In genomic region chr18:70377317-70377799, GRCh38 we compare ENCODE assay signal across 1 cellular context.
TF ChIP-seq lines count a peak whose summit lies in the region.

No MANE protein-coding gene starts in this region.

TF ChIP-seq in HepG2, 621 proteins besides CTCF, POLR2A, EP300 and RAD21 (continued from another document and continues in another):
- TF ChIP-seq, protein P1, sequence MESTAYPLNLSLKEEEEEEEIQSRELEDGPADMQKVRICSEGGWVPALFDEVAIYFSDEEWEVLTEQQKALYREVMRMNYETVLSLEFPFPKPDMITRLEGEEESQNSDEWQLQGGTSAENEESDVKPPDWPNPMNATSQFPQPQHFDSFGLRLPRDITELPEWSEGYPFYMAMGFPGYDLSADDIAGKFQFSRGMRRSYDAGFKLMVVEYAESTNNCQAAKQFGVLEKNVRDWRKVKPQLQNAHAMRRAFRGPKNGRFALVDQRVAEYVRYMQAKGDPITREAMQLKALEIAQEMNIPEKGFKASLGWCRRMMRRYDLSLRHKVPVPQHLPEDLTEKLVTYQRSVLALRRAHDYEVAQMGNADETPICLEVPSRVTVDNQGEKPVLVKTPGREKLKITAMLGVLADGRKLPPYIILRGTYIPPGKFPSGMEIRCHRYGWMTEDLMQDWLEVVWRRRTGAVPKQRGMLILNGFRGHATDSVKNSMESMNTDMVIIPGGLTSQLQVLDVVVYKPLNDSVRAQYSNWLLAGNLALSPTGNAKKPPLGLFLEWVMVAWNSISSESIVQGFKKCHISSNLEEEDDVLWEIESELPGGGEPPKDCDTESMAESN (CRISPR knock-in tag; conservative IDR thresholded peaks at IDR 0.05), result 0 out of 2 replicates have a peak, but pooled peaks have one; percentile 64
- no peak; the same call in 1 of the 2 replicates for TF ChIP-seq ZNF678 (CRISPR knock-in tag; IDR thresholded peaks at IDR 0.05)
- TF ChIP-seq ZNF883 (CRISPR knock-in tag; IDR thresholded peaks at IDR 0.05; ENCODE audit: not compliant biosample characterization), result no peak
- no peak for TF ChIP-seq ZNF20 (CRISPR knock-in tag; IDR thresholded peaks at IDR 0.05)
- TF ChIP-seq TCF7L2 (IDR thresholded peaks at IDR 0.05; ENCODE audit: low read depth, low read length), result no peak
- TF ChIP-seq ZFP41 (CRISPR knock-in tag; IDR thresholded peaks at IDR 0.05; ENCODE audit: borderline replicate concordance), result no peak
- TF ChIP-seq ARHGAP35 (CRISPR knock-in tag; IDR thresholded peaks at IDR 0.05; ENCODE audit: borderline replicate concordance), result no peak
- TF ChIP-seq ZNF484 (CRISPR knock-in tag; IDR thresholded peaks at IDR 0.05; ENCODE audit: borderline replicate concordance, low read depth), result no peak
- TF ChIP-seq TCF7 (IDR thresholded peaks at IDR 0.05; ENCODE audit: low read depth), result peak; percentile 76
- TF ChIP-seq GZF1 (CRISPR knock-in tag; IDR thresholded peaks at IDR 0.05), result no peak
- TF ChIP-seq SPEN (CRISPR knock-in tag; IDR thresholded peaks at IDR 0.05; ENCODE audit: low read depth), result peak; percentile 58
- no peak for TF ChIP-seq NCOA5 (CRISPR knock-in tag; IDR thresholded peaks at IDR 0.05)
- TF ChIP-seq MED8 (CRISPR knock-in tag; IDR thresholded peaks at IDR 0.05; ENCODE audit: insufficient replicate concordance), result peak; percentile 7
- no peak for TF ChIP-seq ZNF432 (CRISPR knock-in tag; IDR thresholded peaks at IDR 0.05; ENCODE audit: borderline replicate concordance)
- no peak for TF ChIP-seq CREB1 (IDR thresholded peaks at IDR 0.05)
- TF ChIP-seq CREB1 (CRISPR knock-in tag; IDR thresholded peaks at IDR 0.05), result peak; percentile 53
- TF ChIP-seq ZNF598 (CRISPR knock-in tag; IDR thresholded peaks at IDR 0.05; ENCODE audit: borderline replicate concordance), result no peak
- no peak for TF ChIP-seq MED13 (CRISPR knock-in tag; IDR thresholded peaks at IDR 0.05)
- TF ChIP-seq CBX1 (IDR thresholded peaks at IDR 0.05; ENCODE audit: low read depth), result peak; percentile 2
- TF ChIP-seq, protein P2, sequence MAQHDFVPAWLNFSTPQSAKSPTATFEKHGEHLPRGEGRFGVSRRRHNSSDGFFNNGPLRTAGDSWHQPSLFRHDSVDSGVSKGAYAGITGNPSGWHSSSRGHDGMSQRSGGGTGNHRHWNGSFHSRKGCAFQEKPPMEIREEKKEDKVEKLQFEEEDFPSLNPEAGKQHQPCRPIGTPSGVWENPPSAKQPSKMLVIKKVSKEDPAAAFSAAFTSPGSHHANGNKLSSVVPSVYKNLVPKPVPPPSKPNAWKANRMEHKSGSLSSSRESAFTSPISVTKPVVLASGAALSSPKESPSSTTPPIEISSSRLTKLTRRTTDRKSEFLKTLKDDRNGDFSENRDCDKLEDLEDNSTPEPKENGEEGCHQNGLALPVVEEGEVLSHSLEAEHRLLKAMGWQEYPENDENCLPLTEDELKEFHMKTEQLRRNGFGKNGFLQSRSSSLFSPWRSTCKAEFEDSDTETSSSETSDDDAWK (CRISPR knock-in tag; IDR thresholded peaks at IDR 0.05), result no peak
- TF ChIP-seq ZSCAN20 (CRISPR knock-in tag; IDR thresholded peaks at IDR 0.05; ENCODE audit: borderline replicate concordance), result no peak
- TF ChIP-seq ZNF235 (CRISPR knock-in tag; IDR thresholded peaks at IDR 0.05; ENCODE audit: borderline replicate concordance), result no peak
- TF ChIP-seq TOPORS (CRISPR knock-in tag; IDR thresholded peaks at IDR 0.05), result no peak
- peak; percentile 72; the same call in 1 of the 2 replicates for TF ChIP-seq ZNF543 (CRISPR knock-in tag; IDR thresholded peaks at IDR 0.05)
- no peak for TF ChIP-seq EZH2 (conservative IDR thresholded peaks at IDR 0.05; ENCODE audit: low read depth, low read length)
- TF ChIP-seq AHR (CRISPR knock-in tag; IDR thresholded peaks at IDR 0.05), result no peak
- TF ChIP-seq POGZ (CRISPR knock-in tag; IDR thresholded peaks at IDR 0.05), result no peak
- TF ChIP-seq IRF9 (CRISPR knock-in tag; IDR thresholded peaks at IDR 0.05; ENCODE audit: borderline replicate concordance), result no peak
- peak; percentile 85 for TF ChIP-seq FOXA3 (CRISPR knock-in tag; IDR thresholded peaks at IDR 0.05)
- no peak for TF ChIP-seq ZNF614 (CRISPR knock-in tag; IDR thresholded peaks at IDR 0.05; ENCODE audit: borderline replicate concordance)
- no peak for TF ChIP-seq ZNF160 (CRISPR knock-in tag; IDR thresholded peaks at IDR 0.05)
- TF ChIP-seq MAZ (IDR thresholded peaks at IDR 0.05; ENCODE audit: borderline replicate concordance, low read depth, low read length), result no peak; the same call in 1 of the 2 replicates
- no peak for TF ChIP-seq MAZ (CRISPR knock-in tag; IDR thresholded peaks at IDR 0.05; ENCODE audit: low read depth)
- TF ChIP-seq, protein P3, sequence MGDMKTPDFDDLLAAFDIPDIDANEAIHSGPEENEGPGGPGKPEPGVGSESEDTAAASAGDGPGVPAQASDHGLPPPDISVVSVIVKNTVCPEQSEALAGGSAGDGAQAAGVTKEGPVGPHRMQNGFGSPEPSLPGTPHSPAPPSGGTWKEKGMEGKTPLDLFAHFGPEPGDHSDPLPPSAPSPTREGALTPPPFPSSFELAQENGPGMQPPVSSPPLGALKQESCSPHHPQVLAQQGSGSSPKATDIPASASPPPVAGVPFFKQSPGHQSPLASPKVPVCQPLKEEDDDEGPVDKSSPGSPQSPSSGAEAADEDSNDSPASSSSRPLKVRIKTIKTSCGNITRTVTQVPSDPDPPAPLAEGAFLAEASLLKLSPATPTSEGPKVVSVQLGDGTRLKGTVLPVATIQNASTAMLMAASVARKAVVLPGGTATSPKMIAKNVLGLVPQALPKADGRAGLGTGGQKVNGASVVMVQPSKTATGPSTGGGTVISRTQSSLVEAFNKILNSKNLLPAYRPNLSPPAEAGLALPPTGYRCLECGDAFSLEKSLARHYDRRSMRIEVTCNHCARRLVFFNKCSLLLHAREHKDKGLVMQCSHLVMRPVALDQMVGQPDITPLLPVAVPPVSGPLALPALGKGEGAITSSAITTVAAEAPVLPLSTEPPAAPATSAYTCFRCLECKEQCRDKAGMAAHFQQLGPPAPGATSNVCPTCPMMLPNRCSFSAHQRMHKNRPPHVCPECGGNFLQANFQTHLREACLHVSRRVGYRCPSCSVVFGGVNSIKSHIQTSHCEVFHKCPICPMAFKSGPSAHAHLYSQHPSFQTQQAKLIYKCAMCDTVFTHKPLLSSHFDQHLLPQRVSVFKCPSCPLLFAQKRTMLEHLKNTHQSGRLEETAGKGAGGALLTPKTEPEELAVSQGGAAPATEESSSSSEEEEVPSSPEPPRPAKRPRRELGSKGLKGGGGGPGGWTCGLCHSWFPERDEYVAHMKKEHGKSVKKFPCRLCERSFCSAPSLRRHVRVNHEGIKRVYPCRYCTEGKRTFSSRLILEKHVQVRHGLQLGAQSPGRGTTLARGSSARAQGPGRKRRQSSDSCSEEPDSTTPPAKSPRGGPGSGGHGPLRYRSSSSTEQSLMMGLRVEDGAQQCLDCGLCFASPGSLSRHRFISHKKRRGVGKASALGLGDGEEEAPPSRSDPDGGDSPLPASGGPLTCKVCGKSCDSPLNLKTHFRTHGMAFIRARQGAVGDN (CRISPR knock-in tag; IDR thresholded peaks at IDR 0.05), result peak; percentile 21; the same call in 1 of the 2 replicates
- TF ChIP-seq, protein P4, sequence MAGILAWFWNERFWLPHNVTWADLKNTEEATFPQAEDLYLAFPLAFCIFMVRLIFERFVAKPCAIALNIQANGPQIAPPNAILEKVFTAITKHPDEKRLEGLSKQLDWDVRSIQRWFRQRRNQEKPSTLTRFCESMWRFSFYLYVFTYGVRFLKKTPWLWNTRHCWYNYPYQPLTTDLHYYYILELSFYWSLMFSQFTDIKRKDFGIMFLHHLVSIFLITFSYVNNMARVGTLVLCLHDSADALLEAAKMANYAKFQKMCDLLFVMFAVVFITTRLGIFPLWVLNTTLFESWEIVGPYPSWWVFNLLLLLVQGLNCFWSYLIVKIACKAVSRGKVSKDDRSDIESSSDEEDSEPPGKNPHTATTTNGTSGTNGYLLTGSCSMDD (CRISPR knock-in tag; IDR thresholded peaks at IDR 0.05), result no peak
- TF ChIP-seq SIX1 (CRISPR knock-in tag; IDR thresholded peaks at IDR 0.05; ENCODE audit: borderline replicate concordance), result no peak
- TF ChIP-seq ZNF460 (CRISPR knock-in tag; IDR thresholded peaks at IDR 0.05; ENCODE audit: borderline replicate concordance), result no peak
- TF ChIP-seq MIXL1 (CRISPR knock-in tag; IDR thresholded peaks at IDR 0.05), result no peak; the same call in 1 of the 2 replicates
- no peak for TF ChIP-seq RFX5 (IDR thresholded peaks at IDR 0.05; ENCODE audit: low read depth, low read length)
- peak; percentile 34; the same call in 1 of the 2 replicates for TF ChIP-seq SAP130 (CRISPR knock-in tag; IDR thresholded peaks at IDR 0.05; ENCODE audit: low read depth)
- TF ChIP-seq MIER2 (CRISPR knock-in tag; IDR thresholded peaks at IDR 0.05), result no peak
- TF ChIP-seq FOXP4 (CRISPR knock-in tag; IDR thresholded peaks at IDR 0.05), result no peak
- no peak; the same call in 1 of the 2 replicates for TF ChIP-seq SMAD3 (CRISPR knock-in tag; IDR thresholded peaks at IDR 0.05)
- no peak for TF ChIP-seq ZNF569 (CRISPR knock-in tag; IDR thresholded peaks at IDR 0.05; ENCODE audit: borderline replicate concordance)
- no peak for TF ChIP-seq ZNF777 (CRISPR knock-in tag; IDR thresholded peaks at IDR 0.05)
- TF ChIP-seq, protein P5, sequence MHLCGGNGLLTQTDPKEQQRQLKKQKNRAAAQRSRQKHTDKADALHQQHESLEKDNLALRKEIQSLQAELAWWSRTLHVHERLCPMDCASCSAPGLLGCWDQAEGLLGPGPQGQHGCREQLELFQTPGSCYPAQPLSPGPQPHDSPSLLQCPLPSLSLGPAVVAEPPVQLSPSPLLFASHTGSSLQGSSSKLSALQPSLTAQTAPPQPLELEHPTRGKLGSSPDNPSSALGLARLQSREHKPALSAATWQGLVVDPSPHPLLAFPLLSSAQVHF (CRISPR knock-in tag; IDR thresholded peaks at IDR 0.05), result no peak
- no peak for TF ChIP-seq MYNN (CRISPR knock-in tag; IDR thresholded peaks at IDR 0.05; ENCODE audit: low read depth)
- no peak for TF ChIP-seq RBM39 (IDR thresholded peaks at IDR 0.05; ENCODE audit: low read depth, low read length, poor library complexity, severe bottlenecking)
- TF ChIP-seq GATA4 (IDR thresholded peaks at IDR 0.05; ENCODE audit: borderline replicate concordance, low read depth), result peak; percentile 9; the same call in 1 of the 2 replicates
- TF ChIP-seq DDIT3 (CRISPR knock-in tag; IDR thresholded peaks at IDR 0.05), result no peak
- TF ChIP-seq ZNF33B (CRISPR knock-in tag; IDR thresholded peaks at IDR 0.05), result no peak; the same call in 1 of the 2 replicates
- TF ChIP-seq TRIM24 (CRISPR knock-in tag; IDR thresholded peaks at IDR 0.05), result no peak
- TF ChIP-seq U2AF1 (optimal IDR thresholded peaks at IDR 0.05; ENCODE audit: low read depth, low read length), result no peak
- TF ChIP-seq ZNF24 (IDR thresholded peaks at IDR 0.05), result no peak
- peak; percentile 50 for TF ChIP-seq CEBPB (IDR thresholded peaks at IDR 0.05; ENCODE audit: borderline replicate concordance, low read depth, low read length)
- peak; percentile 50 for TF ChIP-seq SP5 (CRISPR knock-in tag; IDR thresholded peaks at IDR 0.05; ENCODE audit: borderline replicate concordance, low read depth)
- peak; percentile 70 for TF ChIP-seq GATAD2A (CRISPR knock-in tag; IDR thresholded peaks at IDR 0.05)
- TF ChIP-seq ZNF343 (CRISPR knock-in tag; IDR thresholded peaks at IDR 0.05), result 0 out of 2 replicates have a peak, but pooled peaks have one; percentile 51
- TF ChIP-seq ELF1 (CRISPR knock-in tag; IDR thresholded peaks at IDR 0.05), result no peak
- TF ChIP-seq MLLT10 (CRISPR knock-in tag; IDR thresholded peaks at IDR 0.05), result no peak
- TF ChIP-seq ZNF816 (CRISPR knock-in tag; IDR thresholded peaks at IDR 0.05; ENCODE audit: borderline replicate concordance), result no peak
